ENCODE assay signal across 13 cellular contexts in the genomic region with DNA sequence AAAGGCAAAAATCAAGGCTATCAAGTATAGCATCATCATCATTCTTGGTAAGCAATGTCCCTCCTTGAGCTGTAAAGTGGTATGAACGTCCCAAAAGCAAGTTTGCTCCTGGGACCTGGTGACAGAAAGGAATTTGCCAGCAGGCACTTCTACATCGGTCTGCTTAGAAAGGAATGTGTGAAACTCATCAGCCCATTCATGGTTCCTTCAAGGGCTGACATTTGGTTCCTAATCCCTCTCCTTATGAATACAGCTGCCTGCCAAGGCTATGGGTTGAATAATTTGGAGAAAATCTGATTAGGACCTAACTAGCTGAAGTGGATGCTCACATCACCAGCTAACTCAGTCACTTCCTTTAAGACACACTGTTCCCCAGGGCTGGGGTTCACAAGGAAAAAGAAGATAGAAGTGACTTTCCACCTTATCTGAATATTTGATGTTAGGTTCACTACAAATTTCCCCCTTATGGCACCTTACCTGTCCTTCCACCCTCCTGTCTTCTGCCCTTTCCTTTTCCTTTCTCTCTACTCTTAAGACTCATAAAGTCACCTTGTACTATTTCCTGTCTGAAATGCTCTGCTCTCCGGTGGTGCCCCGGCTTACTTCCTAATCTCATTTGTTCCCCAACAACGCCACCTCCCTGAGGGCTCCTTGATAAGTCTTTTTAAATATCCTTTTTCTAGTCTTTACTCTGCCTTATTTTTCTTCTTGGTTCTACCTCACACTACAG.
"Had no signal": no experiment of that assay in that cellular context is flagged by ENCODE, and none has a peak within 500 bp of the region (broad histone marks: within the 10 kb centered on the region; RNA-seq: fewer than 3 reads in every experiment).

No MANE protein-coding gene starts in this region.

- DNase-seq: activated CD4-positive, alpha-beta T cell treated with anti-CD3 and anti-CD28 coated beads, Interleukin-2, amount 10 ng/mL, durations not matched to agents 7 days and 5 days; activated naive CD4-positive, alpha-beta T cell; erythroblast; hypothalamus; kidney glomerular epithelial cell; occipital lobe; right cardiac atrium; small intestine; stimulated activated CD4-positive, alpha-beta T cell treated with anti-CD3 and anti-CD28 coated beads, Interleukin-4, amount 100 ng/mL, for 24 hours; stimulated activated naive CD4-positive, alpha-beta T cell had no signal

- H3K4me1 Mint-ChIP-seq: activated CD4-positive, alpha-beta T cell treated with anti-CD3 and anti-CD28 coated beads, Interleukin-2, amount 10 ng/mL, durations not matched to agents 7 days and 5 days had no signal

- H3K36me3 ChIP-seq: cardiac muscle cell, tibial nerve had no signal

- H3K27me3 Mint-ChIP-seq: activated CD4-positive, alpha-beta T cell treated with anti-CD3 and anti-CD28 coated beads, Interleukin-2, amount 10 ng/mL, durations not matched to agents 7 days and 5 days had no signal

- FAIRE-seq: small intestine had no signal

- H3K4me3 Mint-ChIP-seq: activated CD4-positive, alpha-beta T cell treated with anti-CD3 and anti-CD28 coated beads, Interleukin-2, amount 10 ng/mL, durations not matched to agents 7 days and 5 days; natural killer cell treated with Interleukin-12 subunit alpha and Interleukin-12 subunit beta and Interleukin-15 and Interleukin-18, amount 100 ng/mL, for 72 hours had no signal

- H3K9me3 Mint-ChIP-seq: activated CD4-positive, alpha-beta T cell treated with anti-CD3 and anti-CD28 coated beads, Interleukin-2, amount 10 ng/mL, durations not matched to agents 7 days and 5 days had no signal

- H3K4me3 ChIP-seq: cardiac muscle cell, tibial nerve had no signal

- H3K27me3 ChIP-seq: cardiac muscle cell, tibial nerve had no signal

- H3K27ac ChIP-seq: cardiac muscle cell, tibial nerve had no signal

- H3K4me1 ChIP-seq: tibial nerve had no signal

- H3K27ac Mint-ChIP-seq: activated CD4-positive, alpha-beta T cell treated with anti-CD3 and anti-CD28 coated beads, Interleukin-2, amount 10 ng/mL, durations not matched to agents 7 days and 5 days; natural killer cell treated with Interleukin-12 subunit alpha and Interleukin-12 subunit beta and Interleukin-15 and Interleukin-18, amount 100 ng/mL, for 72 hours had no signal

- ATAC-seq: natural killer cell treated with Interleukin-12 subunit alpha and Interleukin-12 subunit beta and Interleukin-15 and Interleukin-18, amount 100 ng/mL, for 72 hours; right cardiac atrium had no signal

- H3K36me3 Mint-ChIP-seq: natural killer cell treated with Interleukin-12 subunit alpha and Interleukin-12 subunit beta and Interleukin-15 and Interleukin-18, amount 100 ng/mL, for 72 hours had no signal
